21 cellular contexts compared by ENCODE assay signal in the genomic region with DNA sequence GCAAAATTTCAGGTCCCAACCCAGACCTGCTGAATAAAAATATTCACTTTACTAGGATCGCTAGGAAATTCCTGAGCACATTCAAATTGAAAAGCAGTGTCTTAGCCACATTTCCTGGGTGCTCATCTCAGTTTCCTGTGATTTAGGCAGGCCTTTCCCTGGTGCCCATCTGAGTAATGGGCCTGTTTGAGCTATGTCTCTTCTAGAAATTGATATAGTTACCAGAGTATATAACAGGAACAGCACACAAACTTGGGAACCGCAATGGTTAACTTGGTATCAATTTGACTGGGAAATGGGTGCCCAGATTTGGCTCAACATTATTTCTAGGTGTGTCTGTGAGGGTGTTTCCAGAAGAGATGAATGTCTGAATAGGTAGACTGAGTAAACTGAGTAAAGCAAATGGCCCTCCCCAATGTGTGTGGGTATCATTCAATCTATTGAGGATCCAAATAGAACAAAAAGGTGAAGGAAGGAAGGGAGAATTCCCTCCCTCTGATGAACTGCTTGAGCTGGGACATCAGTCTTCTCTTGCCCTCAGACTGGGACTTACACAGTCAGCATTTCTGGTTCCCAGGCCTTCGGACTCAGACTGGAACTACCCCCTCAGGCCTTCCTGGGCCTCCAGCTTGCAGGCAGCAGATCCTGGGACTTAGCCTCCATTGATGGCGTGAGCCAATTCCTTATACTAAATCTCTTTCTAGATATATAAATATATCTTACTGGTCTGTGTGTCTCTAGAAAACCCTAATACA.
"Had no signal": no experiment of that assay in that cellular context is flagged by ENCODE, and none has a peak within 500 bp of the region (broad histone marks: within the 10 kb centered on the region; RNA-seq: fewer than 3 reads in every experiment).

No MANE protein-coding gene starts in this region.

- H3K36me3 ChIP-seq: cardiac muscle cell, esophagus muscularis mucosa, gastroesophageal sphincter, heart left ventricle, left lung, sigmoid colon, suprapubic skin had no signal

- H3K9me3 ChIP-seq: esophagus muscularis mucosa, gastroesophageal sphincter, heart left ventricle, left lung, sigmoid colon, suprapubic skin had no signal

- H3K27ac ChIP-seq: cardiac muscle cell, esophagus muscularis mucosa, gastroesophageal sphincter, heart left ventricle, left lung, sigmoid colon, suprapubic skin had no signal

- DNase-seq: activated CD4-positive, alpha-beta T cell treated with anti-CD3 and anti-CD28 coated beads, Interleukin-2, amount 10 ng/mL, durations not matched to agents 24 days and 14 days; activated CD4-positive, CD25-positive, alpha-beta regulatory T cell; amygdala; effector CD8-positive, alpha-beta T cell; heart left ventricle; left lung; mammary epithelial cell; midbrain; nephron progenitor cell; nucleus accumbens; sigmoid colon; stimulated activated CD4-positive, alpha-beta T cell treated with anti-CD3 and anti-CD28 coated beads, Interleukin-4, amount 100 ng/mL, for 4 hours; stimulated activated naive CD4-positive, alpha-beta T cell; T1000 had no signal

- H3K27me3 Mint-ChIP-seq: type B pancreatic cell had no signal

- H3K4me3 Mint-ChIP-seq: activated CD4-positive, alpha-beta T cell treated with anti-CD3 and anti-CD28 coated beads, Interleukin-2, amount 10 ng/mL, durations not matched to agents 24 days and 14 days; activated naive CD8-positive, alpha-beta T cell; dendritic cell treated with granulocyte-macrophage colony-stimulating factor and Interleukin-4, amounts not matched to agents 40 ng/mL and 50 ng/mL, for 4 days; nephron progenitor cell; type B pancreatic cell had no signal

- H3K4me3 ChIP-seq: cardiac muscle cell, esophagus muscularis mucosa, gastroesophageal sphincter, heart left ventricle, left lung, sigmoid colon, suprapubic skin had no signal

- H3K27ac Mint-ChIP-seq: activated CD4-positive, alpha-beta T cell treated with anti-CD3 and anti-CD28 coated beads, Interleukin-2, amount 10 ng/mL, durations not matched to agents 24 days and 14 days; activated naive CD8-positive, alpha-beta T cell; dendritic cell treated with granulocyte-macrophage colony-stimulating factor and Interleukin-4, amounts not matched to agents 40 ng/mL and 50 ng/mL, for 4 days; nephron progenitor cell; type B pancreatic cell had no signal

- H3K9me3 Mint-ChIP-seq: type B pancreatic cell had no signal

- ATAC-seq: gastroesophageal sphincter, heart left ventricle, left lung had no signal

- H3K4me1 ChIP-seq: esophagus muscularis mucosa, gastroesophageal sphincter, heart left ventricle, left lung, sigmoid colon had no signal

- H3K36me3 Mint-ChIP-seq: activated naive CD8-positive, alpha-beta T cell; type B pancreatic cell had no signal

- H3K4me1 Mint-ChIP-seq: activated CD4-positive, alpha-beta T cell treated with anti-CD3 and anti-CD28 coated beads, Interleukin-2, amount 10 ng/mL, durations not matched to agents 24 days and 14 days; nephron progenitor cell had no signal

- H3K27me3 ChIP-seq: cardiac muscle cell, esophagus muscularis mucosa, gastroesophageal sphincter, heart left ventricle, left lung, sigmoid colon, suprapubic skin had no signal
